Comparison of ENCODE assay signal across 8 cellular contexts in the genomic region with DNA sequence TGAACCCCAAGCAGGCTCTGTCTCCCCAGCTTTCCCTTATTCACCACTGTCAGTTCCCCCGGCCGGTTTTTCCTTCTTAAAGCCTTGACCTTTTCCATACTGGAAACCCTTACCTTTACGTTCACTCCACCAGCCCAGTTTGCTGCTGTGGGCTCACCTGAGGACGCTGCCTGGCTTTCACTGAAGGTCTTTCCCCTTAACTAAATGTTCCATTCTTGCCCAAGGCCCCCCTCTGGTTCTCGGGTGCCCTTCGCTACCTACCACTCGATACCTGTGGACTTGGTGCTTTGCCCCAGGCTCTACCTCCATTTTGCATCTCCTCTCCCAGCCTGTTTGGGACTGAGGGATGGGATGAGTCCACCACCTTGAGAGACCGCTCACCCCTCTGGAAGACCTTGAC. TPM values are rescaled to one million over a fixed set of nuclear protein-coding genes. Genes with fewer than 3 reads are reported as not detected.
DNase-seq lines count a peak whose midpoint lies in the region; ATAC-seq and TF ChIP-seq lines count a peak whose summit lies in the region.

No MANE protein-coding gene starts in this region.

- TF ChIP-seq CTCF in Caco-2 (IDR thresholded peaks at IDR 0.05; ENCODE audit: insufficient read depth in 1 of 2, low read depth in 1 of 2, low read length in 1 of 2, severe bottlenecking in 1 of 2, unreplicated experiment in 1 of 2) = no peak
- no peak for TF ChIP-seq CTCF in OCI-LY7 (conservative IDR thresholded peaks at IDR 0.05; ENCODE audit: low read length)
- TF ChIP-seq CTCF in osteoblast (IDR thresholded peaks at IDR 0.05; ENCODE audit: extremely low read depth, low read depth, low read length) = no peak

- H3K4me3 Mint-ChIP-seq in Caco-2 (ENCODE audit: unreplicated experiment) = peak overlapping the region; percentile 97

- H3K4me1 ChIP-seq in Caco-2 = peaks cover 19% of the 10 kb centered on the region
- H3K4me1 ChIP-seq in OCI-LY7 (ENCODE audit: insufficient read depth, low read length, poor library complexity, severe bottlenecking) = peaks cover 26% of the 10 kb centered on the region
- peaks cover 74% of the 10 kb centered on the region for H3K4me1 ChIP-seq in osteoblast (ENCODE audit: insufficient read depth, low read length)

- POLR2A ChIA-PET in Caco-2 (lab: Charles Lee) (interaction anchor here (1.6 kb wide), 1 partner anchor 10 kb away, joined by 8 read pairs; a partner anchor contains a TSS), OCI-LY7 (lab: Charles Lee) (no interaction called here)

- H3K4me2 ChIP-seq in OCI-LY7 (ENCODE audit: low read length) = peak overlapping the region; percentile 93
- H3K4me2 ChIP-seq in osteoblast (ENCODE audit: insufficient read depth, low read length) = peak overlapping the region; percentile 98

- H3K4me3 ChIP-seq in Caco-2 (ENCODE audit: low read depth, low read length) (peak overlapping the region; percentile 88), OCI-LY7 (ENCODE audit: low read depth, low read length, poor library complexity, severe bottlenecking) (peak overlapping the region; percentile 94), osteoblast (ENCODE audit: insufficient read depth, low read length) (peak overlapping the region; percentile 93)

- H3K9me3 ChIP-seq in Caco-2 (no peaks in the 10 kb centered on the region), OCI-LY7 (ENCODE audit: low read length) (no peaks in the 10 kb centered on the region), osteoblast (ENCODE audit: low read depth, low read length) (no peaks in the 10 kb centered on the region)

- H3K27ac Mint-ChIP-seq in Caco-2 (ENCODE audit: unreplicated experiment) = peak overlapping the region; percentile 94

- BruUV-seq in Caco-2 (replicated peaks; lab: Mats Ljungman, UMichigan) (no TSS peak), OCI-LY7 (replicated peaks; lab: Mats Ljungman, UMichigan) (no TSS peak)

- H3K9me2 ChIP-seq in OCI-LY7 (ENCODE audit: insufficient read depth, low read length) = no peaks in the 10 kb centered on the region

- H3K27me3 Mint-ChIP-seq in Caco-2 (ENCODE audit: insufficient read depth, unreplicated experiment) = no peaks in the 10 kb centered on the region

- H3K27ac ChIP-seq in OCI-LY7 (ENCODE audit: low read depth, low read length, poor library complexity, severe bottlenecking) = no peak overlapping the region
- H3K27ac ChIP-seq in epithelial cell of prostate = peak overlapping the region; percentile 76
- peak overlapping the region; percentile 85 for H3K27ac ChIP-seq in osteoblast (ENCODE audit: low read depth, low read length)

- peaks cover 7% of the 10 kb centered on the region for H3K4me1 Mint-ChIP-seq in Caco-2 (ENCODE audit: low read depth, unreplicated experiment)

- CTCF ChIA-PET in Caco-2 (lab: Charles Lee) = interaction anchor here (1.5 kb wide), 1 partner anchor 19 kb away, joined by 3 read pairs; no protein-coding TSS in a partner anchor
- CTCF ChIA-PET in OCI-LY7 (lab: Charles Lee; ENCODE audit: unreplicated experiment) = no interaction called here

- H2AFZ ChIP-seq in OCI-LY7 (ENCODE audit: low read length) (no peak overlapping the region), osteoblast (ENCODE audit: low read length) (no peak overlapping the region)

- no peaks in the 10 kb centered on the region for H3K9me3 Mint-ChIP-seq in Caco-2 (ENCODE audit: unreplicated experiment)

- ATAC-seq in HG02798 (IDR thresholded peaks at IDR 0.05; ENCODE audit: poor library complexity, unreplicated experiment) (no peak), HG03442 (IDR thresholded peaks at IDR 0.05; ENCODE audit: unreplicated experiment) (no peak), GM21515 (IDR thresholded peaks at IDR 0.05; ENCODE audit: unreplicated experiment) (no peak), GM21423 (IDR thresholded peaks at IDR 0.05; ENCODE audit: unreplicated experiment) (no peak)

- DNase-seq in Caco-2 (no peak), OCI-LY7 (ENCODE audit: low spot score) (no peak), epithelial cell of prostate (ENCODE audit: low read depth, low spot score) (no peak), osteoblast (ENCODE audit: insufficient read length, low spot score, missing footprints) (peak; percentile 79)

- H4K20me1 ChIP-seq in OCI-LY7 (ENCODE audit: insufficient read depth, low read length) = no peaks in the 10 kb centered on the region
- H4K20me1 ChIP-seq in osteoblast (ENCODE audit: insufficient read depth, low read length) = peaks cover 65% of the 10 kb centered on the region

- H3K79me2 ChIP-seq in OCI-LY7 (ENCODE audit: insufficient read depth, low read depth, low read length) (peaks cover 14% of the 10 kb centered on the region), osteoblast (ENCODE audit: insufficient read depth, low read length) (peaks cover 69% of the 10 kb centered on the region)

- H3K27me3 ChIP-seq in Caco-2 (replicated peaks; ENCODE audit: control insufficient read depth, insufficient read depth, low read length) = no peaks in the 10 kb centered on the region
- H3K27me3 ChIP-seq in osteoblast (ENCODE audit: insufficient read depth, low read length) = no peaks in the 10 kb centered on the region

- peaks cover 6% of the 10 kb centered on the region for H3K36me3 ChIP-seq in Caco-2 (ENCODE audit: control insufficient read depth, insufficient read depth, low read length)
- H3K36me3 ChIP-seq in OCI-LY7 (ENCODE audit: insufficient read depth, low read length) = peaks cover 41% of the 10 kb centered on the region
- peaks cover 52% of the 10 kb centered on the region for H3K36me3 ChIP-seq in osteoblast (ENCODE audit: insufficient read depth, low read length)

- H3K36me3 Mint-ChIP-seq in Caco-2 (ENCODE audit: insufficient read depth, unreplicated experiment) = peaks cover 33% of the 10 kb centered on the region

- intact Hi-C loops in Caco-2 (cut with micrococcal nuclease; ENCODE audit: unreplicated experiment) (loop anchor here (2.0 kb wide), 1 partner anchor 123 kb away; a partner anchor contains a TSS), OCI-LY7 (cut with micrococcal nuclease; ENCODE audit: unreplicated experiment) (loop anchor here (2.0 kb wide), 1 partner anchor 123 kb away; a partner anchor contains a TSS)

RNA-seq across cellular contexts. Expression of a gene that starts 0.9 kb away (rescaled TPM):
- total RNA-seq in Caco-2 (2022) = 202 and 214 TPM in 2 replicates
- 141 and 147 TPM in 2 replicates for total RNA-seq in OCI-LY7 (2014; rRNA removed; shearing (Covaris generic))
- total RNA-seq in OCI-LY7 (2022) = 158 and 168 TPM in 2 replicates
- total RNA-seq in osteoblast = 375 and 427 TPM in 2 replicates

RNA-seq across cellular contexts. Expression of a gene that starts 10.5 kb away (rescaled TPM):
- total RNA-seq in Caco-2 (2022) (68.8 and 69.8 TPM in 2 replicates), OCI-LY7 (2022) (59.0 and 67.1 TPM in 2 replicates), osteoblast (44.8 and 46.7 TPM in 2 replicates)
- total RNA-seq in OCI-LY7 (2014; rRNA removed; shearing (Covaris generic)) = 38.9 and 51.6 TPM in 2 replicates

RNA-seq across cellular contexts. Expression of a gene that starts 20.3 kb away (rescaled TPM):
- 83.9 and 86.7 TPM in 2 replicates for total RNA-seq in Caco-2 (2022)
- 38.5 and 41.3 TPM in 2 replicates for total RNA-seq in OCI-LY7 (2014; rRNA removed; shearing (Covaris generic))
- total RNA-seq in OCI-LY7 (2022) = 65.6 and 70.4 TPM in 2 replicates
- total RNA-seq in osteoblast = 51.6 and 60.4 TPM in 2 replicates

RNA-seq across cellular contexts. Expression of a gene that starts 40.3 kb away (rescaled TPM):
- total RNA-seq in Caco-2 (2022) (43.8 and 52.9 TPM in 2 replicates), OCI-LY7 (2022) (56.7 and 57.4 TPM in 2 replicates), osteoblast (19.4 and 22.1 TPM in 2 replicates)
- 41.1 and 66.1 TPM in 2 replicates for total RNA-seq in OCI-LY7 (2014; rRNA removed; shearing (Covaris generic))

RNA-seq across cellular contexts. Expression of a gene that starts 53.9 kb away (rescaled TPM):
- 0.79 and 1.6 TPM in 2 replicates for total RNA-seq in Caco-2 (2022)
- not detected in 2 replicates for total RNA-seq in OCI-LY7 (2014; rRNA removed; shearing (Covaris generic))
- total RNA-seq in OCI-LY7 (2022) = not detected in 2 replicates
- total RNA-seq in osteoblast = not detected in 2 replicates
